In genomic region chr5:69084903-69085302, GRCh38 we compare ENCODE assay signal across 16 cellular contexts. TPM values are rescaled to one million over a fixed set of nuclear protein-coding genes. Genes with fewer than 3 reads are reported as not detected.
DNase-seq lines count a peak whose midpoint lies in the region; ATAC-seq and TF ChIP-seq lines count a peak whose summit lies in the region.
"Had no signal": no experiment of that assay in that cellular context is flagged by ENCODE, and none has a peak within 500 bp of the region (broad histone marks: within the 10 kb centered on the region; RNA-seq: fewer than 3 reads in every experiment).

No MANE protein-coding gene starts in this region.

- H4K20me1 ChIP-seq in Loucy (ENCODE audit: insufficient read depth, low read length, poor library complexity, severe bottlenecking): no peaks in the 10 kb centered on the region
- H4K20me1 ChIP-seq: BLaER1 treated with 17β-estradiol and CSF1 and Interleukin-3, amounts not matched to agents 10 nM and 100 nM had no signal

- no peaks in the 10 kb centered on the region for H3K9me3 ChIP-seq in Loucy (ENCODE audit: insufficient read depth, low read depth, low read length)
- no peaks in the 10 kb centered on the region for H3K9me3 ChIP-seq in CD4-positive, alpha-beta memory T cell (ENCODE audit: control insufficient read depth in 1 of 2, low read length in 2 of 2)

- TF ChIP-seq CTCF in activated CD8-positive, alpha-beta T cell treated with anti-CD3 and anti-CD28 coated beads for 36 hours (IDR thresholded peaks at IDR 0.05): no peak
- TF ChIP-seq CTCF in Loucy (conservative IDR thresholded peaks at IDR 0.05; ENCODE audit: low read length): no peak

- H3K9ac ChIP-seq in Loucy (ENCODE audit: low read depth, low read length, poor library complexity, severe bottlenecking): no peak overlapping the region
- H3K9ac ChIP-seq: BLaER1 treated with 17β-estradiol and CSF1 and Interleukin-3, amounts not matched to agents 10 nM and 100 nM had no signal

- no peak overlapping the region for H3K4me3 Mint-ChIP-seq in activated CD8-positive, alpha-beta T cell treated with anti-CD3 and anti-CD28 coated beads, Interleukin-2, amount 10 ng/mL, durations not matched to agents 7 days and 5 days
- no peak overlapping the region for H3K4me3 Mint-ChIP-seq in activated CD8-positive, alpha-beta T cell treated with anti-CD3 and anti-CD28 coated beads for 36 hours
- H3K4me3 Mint-ChIP-seq in activated naive CD8-positive, alpha-beta T cell treated with anti-CD3 and anti-CD28 coated beads for 36 hours: no peak overlapping the region
- H3K4me3 Mint-ChIP-seq in CD4-positive, alpha-beta memory T cell: no peak overlapping the region
- H3K4me3 Mint-ChIP-seq: CD4-positive, CD25-positive, alpha-beta regulatory T cell; H9; IgD-negative memory B cell had no signal

- DNase-seq in activated CD8-positive, alpha-beta T cell treated with anti-CD3 and anti-CD28 coated beads, Interleukin-2, amount 10 ng/mL, durations not matched to agents 7 days and 5 days: no peak
- no peak for DNase-seq in activated CD8-positive, alpha-beta T cell treated with anti-CD3 and anti-CD28 coated beads for 36 hours
- no peak for DNase-seq in activated naive CD8-positive, alpha-beta T cell treated with anti-CD3 and anti-CD28 coated beads for 36 hours
- DNase-seq in CD4-positive, alpha-beta memory T cell: no peak
- DNase-seq in NCI-H748 (lab: John Stamatoyannopoulos, UW; ENCODE audit: unreplicated experiment): no peak
- no peak for DNase-seq in activated effector memory CD4-positive, alpha-beta T cell treated with Interleukin-2 at 50 U/mL for 16 hours
- DNase-seq: 8988T; Calu3; CD4-positive, CD25-positive, alpha-beta regulatory T cell; DMS 273 treated with DMSO at 0.1 percent for 48 hours; GOT3; H9 had no signal

- peak overlapping the region; percentile 95 for H2AFZ ChIP-seq in Loucy (ENCODE audit: low read length)

- no peak overlapping the region for H3K4me2 ChIP-seq in Loucy (ENCODE audit: low read depth, low read length, poor library complexity, severe bottlenecking)
- H3K4me2 ChIP-seq: BLaER1 treated with 17β-estradiol and CSF1 and Interleukin-3, amounts not matched to agents 10 nM and 100 nM had no signal

- no peak for ATAC-seq in activated CD8-positive, alpha-beta T cell treated with anti-CD3 and anti-CD28 coated beads, Interleukin-2, amount 10 ng/mL, durations not matched to agents 7 days and 5 days
- no peak for ATAC-seq in activated CD8-positive, alpha-beta T cell treated with anti-CD3 and anti-CD28 coated beads for 36 hours
- ATAC-seq: GM12878 had no signal

- no peaks in the 10 kb centered on the region for H3K9me3 Mint-ChIP-seq in activated CD8-positive, alpha-beta T cell treated with anti-CD3 and anti-CD28 coated beads, Interleukin-2, amount 10 ng/mL, durations not matched to agents 7 days and 5 days (ENCODE audit: insufficient read depth)
- no peaks in the 10 kb centered on the region for H3K9me3 Mint-ChIP-seq in activated CD8-positive, alpha-beta T cell treated with anti-CD3 and anti-CD28 coated beads for 36 hours
- no peaks in the 10 kb centered on the region for H3K9me3 Mint-ChIP-seq in activated naive CD8-positive, alpha-beta T cell treated with anti-CD3 and anti-CD28 coated beads for 36 hours
- H3K9me3 Mint-ChIP-seq in CD4-positive, alpha-beta memory T cell: no peaks in the 10 kb centered on the region
- H3K9me3 Mint-ChIP-seq: CD4-positive, CD25-positive, alpha-beta regulatory T cell; H9; IgD-negative memory B cell had no signal

- CTCF ChIA-PET in activated CD8-positive, alpha-beta T cell treated with anti-CD3 and anti-CD28 coated beads, Interleukin-2, amount 10 ng/mL, durations not matched to agents 7 days and 5 days (lab: Charles Lee): interaction anchor here (1.2 to 4.1 kb wide), 3 partner anchors 8 to 42 kb away, joined by 3 to 49 read pairs (median 19); partner anchors contain the start of gene SLC30A5
- CTCF ChIA-PET in activated CD8-positive, alpha-beta T cell treated with anti-CD3 and anti-CD28 coated beads for 36 hours (lab: Charles Lee): interaction anchor here (1.7 to 3.6 kb wide), 2 partner anchors 9 to 42 kb away, joined by 9 to 39 read pairs; partner anchors contain the start of gene SLC30A5
- CTCF ChIA-PET in CD4-positive, alpha-beta memory T cell (lab: Charles Lee; ENCODE audit: partially characterized antibody): interaction anchor here (3.7 kb wide), 1 partner anchor 8 kb away, joined by 16 read pairs; the partner anchor contains the start of gene SLC30A5

- POLR2A ChIA-PET in activated CD8-positive, alpha-beta T cell treated with anti-CD3 and anti-CD28 coated beads, Interleukin-2, amount 10 ng/mL, durations not matched to agents 7 days and 5 days (lab: Charles Lee): interaction anchor here (1.2 kb wide), 1 partner anchor 9 kb away, joined by 5 read pairs; the partner anchor contains the start of gene SLC30A5
- POLR2A ChIA-PET in activated CD8-positive, alpha-beta T cell treated with anti-CD3 and anti-CD28 coated beads for 36 hours (lab: Charles Lee): interaction anchor here (2.4 kb wide), 1 partner anchor 8 kb away, joined by 7 read pairs; the partner anchor contains the start of gene SLC30A5
- POLR2A ChIA-PET in CD4-positive, alpha-beta memory T cell (lab: Charles Lee; ENCODE audit: partially characterized antibody): interaction anchor here (1.2 kb wide), 1 partner anchor 8 kb away, joined by 4 read pairs; no protein-coding TSS in a partner anchor

- H3K79me2 ChIP-seq in Loucy (ENCODE audit: insufficient read depth, low read length): no peaks in the 10 kb centered on the region

- H3K27ac ChIP-seq in CD4-positive, alpha-beta memory T cell (ENCODE audit: low read depth, low read length): no peak overlapping the region
- H3K27ac ChIP-seq: BLaER1 treated with 17β-estradiol and CSF1 and Interleukin-3, amounts not matched to agents 10 nM and 100 nM had no signal

- no peaks in the 10 kb centered on the region for H3K27me3 Mint-ChIP-seq in activated CD8-positive, alpha-beta T cell treated with anti-CD3 and anti-CD28 coated beads, Interleukin-2, amount 10 ng/mL, durations not matched to agents 7 days and 5 days (ENCODE audit: low read depth)
- no peaks in the 10 kb centered on the region for H3K27me3 Mint-ChIP-seq in activated CD8-positive, alpha-beta T cell treated with anti-CD3 and anti-CD28 coated beads for 36 hours
- no peaks in the 10 kb centered on the region for H3K27me3 Mint-ChIP-seq in activated naive CD8-positive, alpha-beta T cell treated with anti-CD3 and anti-CD28 coated beads for 36 hours
- H3K27me3 Mint-ChIP-seq in CD4-positive, alpha-beta memory T cell: peaks cover 0 to 1% of the 10 kb centered on the region in 2 donors
- H3K27me3 Mint-ChIP-seq: IgD-negative memory B cell had no signal

- no peaks in the 10 kb centered on the region for H3K9me2 ChIP-seq in Loucy (replicated peaks; ENCODE audit: low read depth, low read length)

- H3F3A ChIP-seq in Loucy (ENCODE audit: low read depth): no peaks in the 10 kb centered on the region

- H3K4me1 ChIP-seq in Loucy (ENCODE audit: insufficient read depth, low read length, poor library complexity, severe bottlenecking): peaks cover 3% of the 10 kb centered on the region
- H3K4me1 ChIP-seq in CD4-positive, alpha-beta memory T cell (ENCODE audit: insufficient read depth, low read length): no peaks in the 10 kb centered on the region
- H3K4me1 ChIP-seq: BLaER1 treated with 17β-estradiol and CSF1 and Interleukin-3, amounts not matched to agents 10 nM and 100 nM had no signal

- H3K4me1 Mint-ChIP-seq in activated CD8-positive, alpha-beta T cell treated with anti-CD3 and anti-CD28 coated beads, Interleukin-2, amount 10 ng/mL, durations not matched to agents 7 days and 5 days (ENCODE audit: low read depth): peaks cover 18% of the 10 kb centered on the region
- H3K4me1 Mint-ChIP-seq in activated CD8-positive, alpha-beta T cell treated with anti-CD3 and anti-CD28 coated beads for 36 hours (ENCODE audit: low read depth): peaks cover 11% of the 10 kb centered on the region
- H3K4me1 Mint-ChIP-seq in activated naive CD8-positive, alpha-beta T cell treated with anti-CD3 and anti-CD28 coated beads for 36 hours: peaks cover 12% of the 10 kb centered on the region
- peaks cover 0 to 8% (median 3%) of the 10 kb centered on the region in 4 donors for H3K4me1 Mint-ChIP-seq in CD4-positive, alpha-beta memory T cell

- peak overlapping the region; percentile 14 for H3K27ac Mint-ChIP-seq in activated CD8-positive, alpha-beta T cell treated with anti-CD3 and anti-CD28 coated beads, Interleukin-2, amount 10 ng/mL, durations not matched to agents 7 days and 5 days
- H3K27ac Mint-ChIP-seq in activated CD8-positive, alpha-beta T cell treated with anti-CD3 and anti-CD28 coated beads for 36 hours: no peak overlapping the region
- H3K27ac Mint-ChIP-seq in activated naive CD8-positive, alpha-beta T cell treated with anti-CD3 and anti-CD28 coated beads for 36 hours: peak overlapping the region; percentile 18
- no peak overlapping the region for H3K27ac Mint-ChIP-seq in CD4-positive, alpha-beta memory T cell
- H3K27ac Mint-ChIP-seq: CD4-positive, CD25-positive, alpha-beta regulatory T cell; H9; IgD-negative memory B cell had no signal

- peaks cover 4% of the 10 kb centered on the region for H3K36me3 Mint-ChIP-seq in activated CD8-positive, alpha-beta T cell treated with anti-CD3 and anti-CD28 coated beads, Interleukin-2, amount 10 ng/mL, durations not matched to agents 7 days and 5 days (ENCODE audit: low read depth)
- no peaks in the 10 kb centered on the region for H3K36me3 Mint-ChIP-seq in activated CD8-positive, alpha-beta T cell treated with anti-CD3 and anti-CD28 coated beads for 36 hours (ENCODE audit: low read depth)
- H3K36me3 Mint-ChIP-seq in activated naive CD8-positive, alpha-beta T cell treated with anti-CD3 and anti-CD28 coated beads for 36 hours: no peaks in the 10 kb centered on the region
- H3K36me3 Mint-ChIP-seq in CD4-positive, alpha-beta memory T cell: no peaks in the 10 kb centered on the region
- H3K36me3 Mint-ChIP-seq: CD4-positive, CD25-positive, alpha-beta regulatory T cell; IgD-negative memory B cell had no signal

- H3K4me3 ChIP-seq in Loucy (ENCODE audit: low read length, poor library complexity, severe bottlenecking): no peak overlapping the region
- no peak overlapping the region for H3K4me3 ChIP-seq in CD4-positive, alpha-beta memory T cell (ENCODE audit: low read length in 2 of 2)
- H3K4me3 ChIP-seq: BLaER1 treated with 17β-estradiol and CSF1 and Interleukin-3, amounts not matched to agents 10 nM and 100 nM; GM12878 had no signal

- no peaks in the 10 kb centered on the region for H3K27me3 ChIP-seq in Loucy (ENCODE audit: insufficient read depth, low read length, poor library complexity, severe bottlenecking)
- H3K27me3 ChIP-seq in CD4-positive, alpha-beta memory T cell (ENCODE audit: insufficient read depth, low read length): no peaks in the 10 kb centered on the region
- H3K27me3 ChIP-seq: BLaER1 treated with 17β-estradiol and CSF1 and Interleukin-3, amounts not matched to agents 10 nM and 100 nM had no signal

- intact Hi-C loops in activated CD8-positive, alpha-beta T cell treated with anti-CD3 and anti-CD28 coated beads for 36 hours (cut with micrococcal nuclease): no loop called here
- intact Hi-C loops in CD4-positive, alpha-beta memory T cell (cut with micrococcal nuclease): no loop called here

- no peaks in the 10 kb centered on the region for H3K36me3 ChIP-seq in Loucy (ENCODE audit: insufficient read depth, low read length)
- H3K36me3 ChIP-seq in CD4-positive, alpha-beta memory T cell (ENCODE audit: insufficient read depth, low read length): no peaks in the 10 kb centered on the region
- H3K36me3 ChIP-seq: BLaER1 treated with 17β-estradiol and CSF1 and Interleukin-3, amounts not matched to agents 10 nM and 100 nM had no signal

RNA-seq across cellular contexts. Expression of gene SLC30A5, which starts 8.9 kb away (rescaled TPM):
- total RNA-seq in activated CD8-positive, alpha-beta T cell treated with anti-CD3 and anti-CD28 coated beads, Interleukin-2, amount 10 ng/mL, durations not matched to agents 7 days and 5 days: 10 to 100 TPM; 32.7 to 33.6 TPM
- total RNA-seq in activated CD8-positive, alpha-beta T cell treated with anti-CD3 and anti-CD28 coated beads for 36 hours: 10 to 100 TPM; 33.0 to 40.1 TPM
- 10 to 100 TPM; 50.3 to 58.2 TPM for total RNA-seq in activated naive CD8-positive, alpha-beta T cell treated with anti-CD3 and anti-CD28 coated beads for 36 hours
- 10 to 100 TPM; 44.9 to 50.2 TPM for total RNA-seq in CD4-positive, alpha-beta memory T cell
- 10 to 100 TPM; 32.7 to 35.6 TPM for polyA plus RNA-seq in CD4-positive, alpha-beta memory T cell

Comparison
In these comparisons a context has a peak if more than half of its experiments do, and no peak if none do; other contexts are left out.
1. H3K27ac Mint-ChIP-seq: peak in activated CD8-positive, alpha-beta T cell treated with anti-CD3 and anti-CD28 coated beads, Interleukin-2, amount 10 ng/mL, durations not matched to agents 7 days and 5 days (single experiment) and activated naive CD8-positive, alpha-beta T cell treated with anti-CD3 and anti-CD28 coated beads for 36 hours (single experiment); none in activated CD8-positive, alpha-beta T cell treated with anti-CD3 and anti-CD28 coated beads for 36 hours (single experiment) and CD4-positive, alpha-beta memory T cell (0 of 7).